In genomic region chr7:144178380-144179164, GRCh38 we compare ENCODE assay signal across 9 cellular contexts. TPM values are rescaled to one million over a fixed set of nuclear protein-coding genes. Genes with fewer than 3 reads are reported as not detected.
DNase-seq lines count a peak whose midpoint lies in the region; ATAC-seq and TF ChIP-seq lines count a peak whose summit lies in the region.
"Not testable (repeated sequence)": the region's sequence is repeated elsewhere in the genome, so short reads cannot be mapped to it uniquely, and the experiment has no call there.
"Had no signal": no experiment of that assay in that cellular context is flagged by ENCODE, and none has a peak within 500 bp of the region (broad histone marks: within the 10 kb centered on the region; RNA-seq: fewer than 3 reads in every experiment).

No MANE protein-coding gene starts in this region.

- peaks cover 16% of the 10 kb centered on the region for H3K27me3 Mint-ChIP-seq in activated T-helper 17 cell treated with anti-CD3 and anti-CD28 coated beads, Interleukin-2, amount 50 U/mL, for 72 hours
- H3K27me3 Mint-ChIP-seq in type B pancreatic cell: not testable (repeated sequence)

- not testable (repeated sequence) for H3K4me3 Mint-ChIP-seq in activated T-helper 17 cell treated with anti-CD3 and anti-CD28 coated beads, Interleukin-2, amount 50 U/mL, for 72 hours; type B pancreatic cell

- intact Hi-C loops in mucosa of descending colon (cut with DNase I, micrococcal nuclease): not testable (repeated sequence)

- ATAC-seq in GM21515 (IDR thresholded peaks at IDR 0.05; ENCODE audit: unreplicated experiment): peak; percentile 98
- ATAC-seq in HG03159 (IDR thresholded peaks at IDR 0.05; ENCODE audit: unreplicated experiment): peak; percentile 98
- ATAC-seq in activated T-helper 17 cell treated with anti-CD3 and anti-CD28 coated beads, Interleukin-2, amount 50 U/mL, for 72 hours (replicated peaks): peak; percentile 78
- ATAC-seq in mucosa of descending colon: peak; percentile 86

- H3K36me3 ChIP-seq in mucosa of descending colon (ENCODE audit: low read depth): not testable (repeated sequence)

- H3K27ac Mint-ChIP-seq in activated T-helper 17 cell treated with anti-CD3 and anti-CD28 coated beads, Interleukin-2, amount 50 U/mL, for 72 hours; type B pancreatic cell: not testable (repeated sequence)

- TF ChIP-seq CTCF in GM12865 (IDR thresholded peaks at IDR 0.05; ENCODE audit: insufficient read depth, low read depth, low read length, missing control alignments): peak; percentile 35
- TF ChIP-seq CTCF in mucosa of descending colon (IDR thresholded peaks at IDR 0.05): not testable (repeated sequence)
- TF ChIP-seq CTCF in type B pancreatic cell (conservative IDR thresholded peaks at IDR 0.05): peak; percentile 69

- not testable (repeated sequence) for H3K4me1 ChIP-seq in mucosa of descending colon (ENCODE audit: low read depth)

- H3K36me3 Mint-ChIP-seq in activated T-helper 17 cell treated with anti-CD3 and anti-CD28 coated beads, Interleukin-2, amount 50 U/mL, for 72 hours (ENCODE audit: low read depth); type B pancreatic cell: not testable (repeated sequence)

- not testable (repeated sequence) for H3K9me3 Mint-ChIP-seq in activated T-helper 17 cell treated with anti-CD3 and anti-CD28 coated beads, Interleukin-2, amount 50 U/mL, for 72 hours; type B pancreatic cell

- H3K4me3 ChIP-seq in GM12865 (ENCODE audit: low read depth, low read length); mucosa of descending colon: not testable (repeated sequence)

- DNase-seq in GM12865 (ENCODE audit: low read depth) (peak; percentile 48), NCI-H748 (lab: John Stamatoyannopoulos, UW; ENCODE audit: unreplicated experiment) (peak; percentile 10), fibroblast of gingiva (ENCODE audit: low read depth) (peak; percentile 6), mucosa of descending colon (peak in 1 of 3 donors; percentile 31)
- DNase-seq in type B pancreatic cell (ENCODE audit: extremely low spot score, unreplicated experiment): not testable (repeated sequence)

- not testable (repeated sequence) for H3K9me3 ChIP-seq in mucosa of descending colon

- H3K4me1 Mint-ChIP-seq in activated T-helper 17 cell treated with anti-CD3 and anti-CD28 coated beads, Interleukin-2, amount 50 U/mL, for 72 hours; type B pancreatic cell (ENCODE audit: unreplicated experiment): not testable (repeated sequence)

RNA-seq across cellular contexts. Expression of gene CTAGE4, which starts 4.7 kb away (rescaled TPM):
- 1 to 10 TPM; 1.1 to 4.2 TPM for total RNA-seq in activated T-helper 17 cell treated with anti-CD3 and anti-CD28 coated beads, Interleukin-2, amount 50 U/mL, for 72 hours
- total RNA-seq in mucosa of descending colon (1 to 10 TPM; 7.3 to 9.5 (median 8.6) TPM), type B pancreatic cell (ENCODE audit: low replicate concordance) (2.5 and 4.7 TPM in 2 replicates)

RNA-seq across cellular contexts. Expression of gene ARHGEF35, which starts 17.1 kb away (rescaled TPM):
- 1 to 10 TPM; 1.1 to 5.1 TPM for total RNA-seq in activated T-helper 17 cell treated with anti-CD3 and anti-CD28 coated beads, Interleukin-2, amount 50 U/mL, for 72 hours
- total RNA-seq in mucosa of descending colon (10 to 100 TPM in 2 of 3 donors, under 1 TPM in 1; 0.51 to 62.2 (median 41.7) TPM), type B pancreatic cell (ENCODE audit: low replicate concordance) (8.6 and 24.2 TPM in 2 replicates)

RNA-seq across cellular contexts. Expression of gene OR2A14, which starts 55.6 kb away (rescaled TPM):
- total RNA-seq in activated T-helper 17 cell treated with anti-CD3 and anti-CD28 coated beads, Interleukin-2, amount 50 U/mL, for 72 hours: not detected
- total RNA-seq in mucosa of descending colon (not detected), type B pancreatic cell (ENCODE audit: low replicate concordance) (not detected in 2 replicates)
- total RNA-seq: T-helper 2 cell treated with Interferon-gamma antibody and Interleukin-4, amounts not matched to agents 100 ng/mL and 5 ng/mL, for 36 hours had no signal
